In genomic region chr12:51183349-51183748, GRCh38 we compare ENCODE assay signal across 16 cellular contexts.
"Had no signal": no experiment of that assay in that cellular context is flagged by ENCODE, and none has a peak within 500 bp of the region (broad histone marks: within the 10 kb centered on the region; RNA-seq: fewer than 3 reads in every experiment).

No MANE protein-coding gene starts in this region.

- H3K27me3 ChIP-seq: body of pancreas, gastroesophageal sphincter, pancreas had no signal

- H3K9me3 ChIP-seq: body of pancreas, gastroesophageal sphincter, pancreas, psoas muscle, thoracic aorta had no signal

- H3K4me3 ChIP-seq: body of pancreas, gastroesophageal sphincter, pancreas, thoracic aorta had no signal

- H3K36me3 ChIP-seq: pancreas, thoracic aorta had no signal

- ATAC-seq: activated naive CD4-positive, alpha-beta T cell treated with anti-CD3 and anti-CD28 coated beads, Interleukin-2, amount 50 U/mL, for 72 hours; activated T-cell treated with anti-CD3 and anti-CD28 coated beads, Interleukin-2, amount 50 U/mL, for 72 hours; effector memory CD8-positive, alpha-beta T cell; gastroesophageal sphincter; T-helper 17 cell had no signal

- H3K27ac ChIP-seq: gastroesophageal sphincter, thoracic aorta had no signal

- DNase-seq: activated CD4-positive, alpha-beta T cell treated with anti-CD3 and anti-CD28 coated beads, Interleukin-2, amount 50 U/mL, for 1 hour; activated naive CD4-positive, alpha-beta T cell; activated T-cell treated with anti-CD3 and anti-CD28 coated beads for 4 hours; activated T-cell treated with anti-CD3 and anti-CD28 coated beads, Interleukin-2, amount 50 U/mL, for 72 hours; cortex of kidney; effector memory CD8-positive, alpha-beta T cell; natural killer cell; stimulated activated CD4-positive, alpha-beta T cell treated with anti-CD3 and anti-CD28 coated beads, Interleukin-2, amount 100 ng/mL, for 48 hours; T-helper 17 cell; T1000 had no signal
